In genomic region chr6:33670086-33670660, GRCh38 we compare ENCODE assay signal across 2 cellular contexts.
TF ChIP-seq lines count a peak whose summit lies in the region.

No MANE protein-coding gene starts in this region.

TF ChIP-seq in IMR-90, 13 proteins besides CTCF, POLR2A, EP300 and RAD21:
- no peak for TF ChIP-seq RFX5 (IDR thresholded peaks at IDR 0.05; ENCODE audit: low read depth, low read length)
TF ChIP-seq in IMR-90: peak in this region for 0.

TF ChIP-seq in endothelial cell of umbilical vein, 7 proteins besides CTCF, POLR2A, EP300 and RAD21:
- TF ChIP-seq FOS (IDR thresholded peaks at IDR 0.05; ENCODE audit: borderline replicate concordance, insufficient read depth, low read length) (no peak), POLR2AphosphoS5 (IDR thresholded peaks at IDR 0.05; ENCODE audit: insufficient read depth, low read depth, low read length) (no peak), GATA2 (IDR thresholded peaks at IDR 0.05; ENCODE audit: insufficient read depth, insufficient read length, low read depth, low read length) (no peak), MAX (IDR thresholded peaks at IDR 0.05; ENCODE audit: insufficient read depth, insufficient read length) (no peak), MYC (IDR thresholded peaks at IDR 0.05; ENCODE audit: low read depth, low read length) (no peak), EZH2 (IDR thresholded peaks at IDR 0.05; ENCODE audit: borderline replicate concordance, low read depth, low read length, severe bottlenecking) (no peak), JUN (IDR thresholded peaks at IDR 0.05; ENCODE audit: borderline replicate concordance, insufficient read depth, insufficient read length, low read depth) (no peak)
